In the genomic region with DNA sequence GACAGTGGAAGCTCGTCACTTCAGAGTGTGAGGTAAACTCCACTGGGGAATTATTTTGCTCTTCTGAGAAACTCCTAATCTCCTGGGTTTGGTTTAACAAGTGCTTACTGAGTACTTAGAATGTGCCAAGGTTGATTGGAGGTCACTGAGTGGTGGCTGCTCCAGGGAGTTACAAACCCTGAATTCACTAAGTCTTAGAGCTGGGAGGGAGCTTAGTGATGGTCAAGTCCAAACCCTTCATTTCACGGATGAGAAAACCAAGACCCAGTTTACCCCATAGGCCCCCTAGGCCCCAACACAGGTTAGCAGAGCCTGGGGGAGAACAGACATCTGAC, we compare ENCODE assay signal across 16 cellular contexts. TPM values are rescaled to one million over a fixed set of nuclear protein-coding genes. Genes with fewer than 3 reads are reported as not detected.
DNase-seq lines count a peak whose midpoint lies in the region; ATAC-seq and TF ChIP-seq lines count a peak whose summit lies in the region.
"Had no signal": no experiment of that assay in that cellular context is flagged by ENCODE, and none has a peak within 500 bp of the region (broad histone marks: within the 10 kb centered on the region; RNA-seq: fewer than 3 reads in every experiment).

No MANE protein-coding gene starts in this region.

- H3K9me3 Mint-ChIP-seq in T-helper 2 cell treated with Interferon-gamma antibody and Interleukin-4, amounts not matched to agents 5 μg/mL and 100 μg/mL, for 36 hours = no peaks in the 10 kb centered on the region
- H3K9me3 Mint-ChIP-seq in naive B cell (no peaks in the 10 kb centered on the region), HFFc6 (no peaks in the 10 kb centered on the region)
- H3K9me3 Mint-ChIP-seq: GM23338 had no signal

- DNase-seq in DMS79 (lab: John Stamatoyannopoulos, UW) (peak; percentile 39), naive B cell (no peak), HFFc6 (no peak), kidney glomerular epithelial cell (lab: John Stamatoyannopoulos, UW) (no peak)
- DNase-seq in T-helper 2 cell treated with Interferon-gamma antibody and Interleukin-4, amounts not matched to agents 5 μg/mL and 100 μg/mL, for 36 hours (ENCODE audit: low spot score) = no peak
- DNase-seq: Calu3, gastrocnemius medialis, kidney, NCI-H1092 treated with DMSO at 0.1 percent for 48 hours, NCI-H446 treated with DMSO at 0.1 percent for 48 hours, T1000 had no signal

- H3K27me3 Mint-ChIP-seq in T-helper 2 cell treated with Interferon-gamma antibody and Interleukin-4, amounts not matched to agents 5 μg/mL and 100 μg/mL, for 36 hours (ENCODE audit: low read depth) = no peaks in the 10 kb centered on the region
- H3K27me3 Mint-ChIP-seq in naive B cell = no peaks in the 10 kb centered on the region
- H3K27me3 Mint-ChIP-seq in HFFc6 (ENCODE audit: insufficient read depth) = peaks cover 18% of the 10 kb centered on the region

- no peak for TF ChIP-seq CTCF in HFFc6 (IDR thresholded peaks at IDR 0.05)

- ATAC-seq in GM21447 (IDR thresholded peaks at IDR 0.05; ENCODE audit: unreplicated experiment) (peak; percentile 23), naive B cell (ENCODE audit: low read depth in 2 of 2) (no peak), GM18498 (IDR thresholded peaks at IDR 0.05; ENCODE audit: unreplicated experiment) (no peak), HG02571 (IDR thresholded peaks at IDR 0.05; ENCODE audit: unreplicated experiment) (no peak)
- ATAC-seq: gastrocnemius medialis, GM23338 had no signal

- H3K27ac Mint-ChIP-seq in T-helper 2 cell treated with Interferon-gamma antibody and Interleukin-4, amounts not matched to agents 5 μg/mL and 100 μg/mL, for 36 hours = peak overlapping the region; percentile 85
- H3K27ac Mint-ChIP-seq in naive B cell (peak overlapping the region; percentile 82 to 95 (median 94)), HFFc6 (no peak overlapping the region)
- H3K27ac Mint-ChIP-seq: GM23338 had no signal

- H3K36me3 Mint-ChIP-seq in T-helper 2 cell treated with Interferon-gamma antibody and Interleukin-4, amounts not matched to agents 5 μg/mL and 100 μg/mL, for 36 hours (ENCODE audit: low read depth) = no peaks in the 10 kb centered on the region
- H3K36me3 Mint-ChIP-seq in naive B cell (no peaks in the 10 kb centered on the region), HFFc6 (ENCODE audit: low read depth) (no peaks in the 10 kb centered on the region)

- peaks cover 14% of the 10 kb centered on the region for H3K4me1 Mint-ChIP-seq in T-helper 2 cell treated with Interferon-gamma antibody and Interleukin-4, amounts not matched to agents 5 μg/mL and 100 μg/mL, for 36 hours (ENCODE audit: low read depth)
- peaks cover 14 to 22% (median 16%) of the 10 kb centered on the region in 3 donors for H3K4me1 Mint-ChIP-seq in naive B cell
- no peaks in the 10 kb centered on the region; the same call in 1 of the 2 replicates for H3K4me1 Mint-ChIP-seq in HFFc6 (ENCODE audit: low read depth)

- H3K4me3 Mint-ChIP-seq in T-helper 2 cell treated with Interferon-gamma antibody and Interleukin-4, amounts not matched to agents 5 μg/mL and 100 μg/mL, for 36 hours = no peak overlapping the region
- peak overlapping the region in 6 of 8 donors; percentile 11 to 82 (median 36) for H3K4me3 Mint-ChIP-seq in naive B cell
- no peak overlapping the region for H3K4me3 Mint-ChIP-seq in HFFc6
- H3K4me3 Mint-ChIP-seq: GM23338 had no signal

RNA-seq across cellular contexts. Expression of a gene that starts 52.0 kb away (rescaled TPM):
- polyA plus RNA-seq in naive B cell (ENCODE audit: low read depth in 6 of 6) = under 1 TPM in 3 of 6 donors, not detected in 3; 0.44 to 0.82 (median 0.70) TPM
- under 1 TPM in 3 of 6 experiments, not detected in 3; 0.19 to 0.40 (median 0.31) TPM for total RNA-seq in HFFc6 (2021; fragmentation: NEBNext Ultra II Directional; extraction: Animal tissue kit (Norgen Biotek cat#: 25700))
- total RNA-seq: HT1080 had no signal

Comparison
In these comparisons a context has a peak if more than half of its experiments do, and no peak if none do; other contexts are left out.
1. H3K4me3 Mint-ChIP-seq: peak in naive B cell (6 of 8); none in T-helper 2 cell treated with Interferon-gamma antibody and Interleukin-4, amounts not matched to agents 5 μg/mL and 100 μg/mL, for 36 hours (single experiment) and HFFc6 (single experiment).